ENCODE assay signal across 2 cellular contexts in the genomic region with DNA sequence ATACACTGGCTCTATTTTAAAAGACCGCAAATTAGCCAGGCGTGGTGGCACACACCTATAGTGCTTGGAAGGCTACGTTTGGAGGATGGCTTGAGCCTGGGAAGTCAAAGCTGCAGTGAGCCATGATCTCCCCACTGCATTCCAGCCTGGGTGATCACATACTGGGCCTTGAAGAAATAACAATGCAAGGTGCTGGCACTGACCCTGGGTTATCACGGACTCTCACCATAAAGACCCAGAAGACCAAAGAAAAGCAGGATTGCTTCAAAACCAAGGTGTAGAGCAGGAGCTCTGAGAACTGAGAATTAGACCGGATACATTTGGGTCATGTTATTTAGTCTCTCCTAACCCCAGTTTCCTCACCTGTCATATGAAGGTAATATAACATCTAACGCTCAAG.
A peak's percentile ranks its signal among the peaks of the same experiment; 100 is the strongest.
TF ChIP-seq lines count a peak whose summit lies in the region.

No MANE protein-coding gene starts in this region.

TF ChIP-seq in HepG2, 621 proteins besides CTCF, POLR2A, EP300 and RAD21:
- TF ChIP-seq, protein P1, sequence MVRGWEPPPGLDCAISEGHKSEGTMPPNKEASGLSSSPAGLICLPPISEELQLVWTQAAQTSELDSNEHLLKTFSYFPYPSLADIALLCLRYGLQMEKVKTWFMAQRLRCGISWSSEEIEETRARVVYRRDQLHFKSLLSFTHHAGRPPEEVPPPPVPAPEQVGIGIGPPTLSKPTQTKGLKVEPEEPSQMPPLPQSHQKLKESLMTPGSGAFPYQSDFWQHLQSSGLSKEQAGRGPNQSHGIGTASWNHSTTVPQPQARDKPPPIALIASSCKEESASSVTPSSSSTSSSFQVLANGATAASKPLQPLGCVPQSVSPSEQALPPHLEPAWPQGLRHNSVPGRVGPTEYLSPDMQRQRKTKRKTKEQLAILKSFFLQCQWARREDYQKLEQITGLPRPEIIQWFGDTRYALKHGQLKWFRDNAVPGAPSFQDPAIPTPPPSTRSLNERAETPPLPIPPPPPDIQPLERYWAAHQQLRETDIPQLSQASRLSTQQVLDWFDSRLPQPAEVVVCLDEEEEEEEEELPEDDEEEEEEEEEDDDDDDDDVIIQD (CRISPR knock-in tag; IDR thresholded peaks at IDR 0.05; ENCODE audit: low read depth) = no peak
- TF ChIP-seq, protein P2, sequence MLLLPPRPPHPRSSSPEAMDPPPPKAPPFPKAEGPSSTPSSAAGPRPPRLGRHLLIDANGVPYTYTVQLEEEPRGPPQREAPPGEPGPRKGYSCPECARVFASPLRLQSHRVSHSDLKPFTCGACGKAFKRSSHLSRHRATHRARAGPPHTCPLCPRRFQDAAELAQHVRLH (CRISPR knock-in tag; IDR thresholded peaks at IDR 0.05; ENCODE audit: borderline replicate concordance, low read depth) = no peak
- no peak for TF ChIP-seq ZKSCAN8 (CRISPR knock-in tag; IDR thresholded peaks at IDR 0.05; ENCODE audit: borderline replicate concordance)
- TF ChIP-seq ZNF552 (CRISPR knock-in tag; IDR thresholded peaks at IDR 0.05; ENCODE audit: borderline replicate concordance) = no peak
- TF ChIP-seq, protein P3, sequence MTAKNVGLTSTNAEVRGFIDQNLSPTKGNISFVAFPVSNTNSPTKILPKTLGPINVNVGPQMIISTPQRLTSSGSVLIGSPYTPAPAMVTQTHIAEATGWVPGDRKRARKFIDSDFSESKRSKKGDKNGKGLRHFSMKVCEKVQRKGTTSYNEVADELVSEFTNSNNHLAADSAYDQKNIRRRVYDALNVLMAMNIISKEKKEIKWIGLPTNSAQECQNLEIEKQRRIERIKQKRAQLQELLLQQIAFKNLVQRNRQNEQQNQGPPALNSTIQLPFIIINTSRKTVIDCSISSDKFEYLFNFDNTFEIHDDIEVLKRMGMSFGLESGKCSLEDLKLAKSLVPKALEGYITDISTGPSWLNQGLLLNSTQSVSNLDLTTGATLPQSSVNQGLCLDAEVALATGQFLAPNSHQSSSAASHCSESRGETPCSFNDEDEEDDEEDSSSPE (CRISPR knock-in tag; IDR thresholded peaks at IDR 0.05) = no peak
- no peak for TF ChIP-seq CEBPG (CRISPR knock-in tag; IDR thresholded peaks at IDR 0.05)
- no peak for TF ChIP-seq ZNF180 (CRISPR knock-in tag; IDR thresholded peaks at IDR 0.05; ENCODE audit: borderline replicate concordance, low read depth)
- no peak for TF ChIP-seq ZBTB3 (CRISPR knock-in tag; IDR thresholded peaks at IDR 0.05; ENCODE audit: borderline replicate concordance, low read depth)
- TF ChIP-seq, protein P4, sequence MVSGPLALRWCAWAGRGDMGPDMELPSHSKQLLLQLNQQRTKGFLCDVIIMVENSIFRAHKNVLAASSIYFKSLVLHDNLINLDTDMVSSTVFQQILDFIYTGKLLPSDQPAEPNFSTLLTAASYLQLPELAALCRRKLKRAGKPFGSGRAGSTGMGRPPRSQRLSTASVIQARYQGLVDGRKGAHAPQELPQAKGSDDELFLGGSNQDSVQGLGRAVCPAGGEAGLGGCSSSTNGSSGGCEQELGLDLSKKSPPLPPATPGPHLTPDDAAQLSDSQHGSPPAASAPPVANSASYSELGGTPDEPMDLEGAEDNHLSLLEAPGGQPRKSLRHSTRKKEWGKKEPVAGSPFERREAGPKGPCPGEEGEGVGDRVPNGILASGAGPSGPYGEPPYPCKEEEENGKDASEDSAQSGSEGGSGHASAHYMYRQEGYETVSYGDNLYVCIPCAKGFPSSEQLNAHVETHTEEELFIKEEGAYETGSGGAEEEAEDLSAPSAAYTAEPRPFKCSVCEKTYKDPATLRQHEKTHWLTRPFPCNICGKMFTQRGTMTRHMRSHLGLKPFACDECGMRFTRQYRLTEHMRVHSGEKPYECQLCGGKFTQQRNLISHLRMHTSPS (CRISPR knock-in tag; IDR thresholded peaks at IDR 0.05; ENCODE audit: low read depth) = no peak
- no peak for TF ChIP-seq ZNF678 (CRISPR knock-in tag; IDR thresholded peaks at IDR 0.05)
- no peak for TF ChIP-seq ZNF326 (CRISPR knock-in tag; IDR thresholded peaks at IDR 0.05; ENCODE audit: borderline replicate concordance)
- TF ChIP-seq CHD4 (IDR thresholded peaks at IDR 0.05; ENCODE audit: borderline replicate concordance, low read length) = no peak
- TF ChIP-seq, protein P5, sequence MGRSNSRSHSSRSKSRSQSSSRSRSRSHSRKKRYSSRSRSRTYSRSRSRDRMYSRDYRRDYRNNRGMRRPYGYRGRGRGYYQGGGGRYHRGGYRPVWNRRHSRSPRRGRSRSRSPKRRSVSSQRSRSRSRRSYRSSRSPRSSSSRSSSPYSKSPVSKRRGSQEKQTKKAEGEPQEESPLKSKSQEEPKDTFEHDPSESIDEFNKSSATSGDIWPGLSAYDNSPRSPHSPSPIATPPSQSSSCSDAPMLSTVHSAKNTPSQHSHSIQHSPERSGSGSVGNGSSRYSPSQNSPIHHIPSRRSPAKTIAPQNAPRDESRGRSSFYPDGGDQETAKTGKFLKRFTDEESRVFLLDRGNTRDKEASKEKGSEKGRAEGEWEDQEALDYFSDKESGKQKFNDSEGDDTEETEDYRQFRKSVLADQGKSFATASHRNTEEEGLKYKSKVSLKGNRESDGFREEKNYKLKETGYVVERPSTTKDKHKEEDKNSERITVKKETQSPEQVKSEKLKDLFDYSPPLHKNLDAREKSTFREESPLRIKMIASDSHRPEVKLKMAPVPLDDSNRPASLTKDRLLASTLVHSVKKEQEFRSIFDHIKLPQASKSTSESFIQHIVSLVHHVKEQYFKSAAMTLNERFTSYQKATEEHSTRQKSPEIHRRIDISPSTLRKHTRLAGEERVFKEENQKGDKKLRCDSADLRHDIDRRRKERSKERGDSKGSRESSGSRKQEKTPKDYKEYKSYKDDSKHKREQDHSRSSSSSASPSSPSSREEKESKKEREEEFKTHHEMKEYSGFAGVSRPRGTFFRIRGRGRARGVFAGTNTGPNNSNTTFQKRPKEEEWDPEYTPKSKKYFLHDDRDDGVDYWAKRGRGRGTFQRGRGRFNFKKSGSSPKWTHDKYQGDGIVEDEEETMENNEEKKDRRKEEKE (IDR thresholded peaks at IDR 0.05) = no peak
- no peak for TF ChIP-seq ZBTB38 (CRISPR knock-in tag; IDR thresholded peaks at IDR 0.05)
- TF ChIP-seq ATF7-NPFF (CRISPR knock-in tag; IDR thresholded peaks at IDR 0.05; ENCODE audit: low read depth) = no peak
- TF ChIP-seq MTA1 (CRISPR knock-in tag; IDR thresholded peaks at IDR 0.05; ENCODE audit: borderline replicate concordance) = no peak
- TF ChIP-seq ZNF703 (CRISPR knock-in tag; IDR thresholded peaks at IDR 0.05; ENCODE audit: borderline replicate concordance) = no peak
- no peak for TF ChIP-seq ASH2L (IDR thresholded peaks at IDR 0.05; ENCODE audit: insufficient read length, low read depth, low read length)
- TF ChIP-seq MTA3 (CRISPR knock-in tag; IDR thresholded peaks at IDR 0.05) = no peak

TF ChIP-seq in HEK293, 187 proteins besides CTCF, POLR2A, EP300 and RAD21:
- TF ChIP-seq, protein P6, sequence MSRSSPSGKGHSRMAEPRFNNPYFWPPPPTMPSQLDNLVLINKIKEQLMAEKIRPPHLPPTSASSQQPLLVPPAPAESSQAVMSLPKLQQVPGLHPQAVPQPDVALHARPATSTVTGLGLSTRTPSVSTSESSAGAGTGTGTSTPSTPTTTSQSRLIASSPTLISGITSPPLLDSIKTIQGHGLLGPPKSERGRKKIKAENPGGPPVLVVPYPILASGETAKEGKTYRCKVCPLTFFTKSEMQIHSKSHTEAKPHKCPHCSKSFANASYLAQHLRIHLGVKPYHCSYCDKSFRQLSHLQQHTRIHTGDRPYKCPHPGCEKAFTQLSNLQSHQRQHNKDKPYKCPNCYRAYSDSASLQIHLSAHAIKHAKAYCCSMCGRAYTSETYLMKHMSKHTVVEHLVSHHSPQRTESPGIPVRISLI (tag by site-specific recombination; IDR thresholded peaks at IDR 0.05) = no peak
- TF ChIP-seq, protein P7, sequence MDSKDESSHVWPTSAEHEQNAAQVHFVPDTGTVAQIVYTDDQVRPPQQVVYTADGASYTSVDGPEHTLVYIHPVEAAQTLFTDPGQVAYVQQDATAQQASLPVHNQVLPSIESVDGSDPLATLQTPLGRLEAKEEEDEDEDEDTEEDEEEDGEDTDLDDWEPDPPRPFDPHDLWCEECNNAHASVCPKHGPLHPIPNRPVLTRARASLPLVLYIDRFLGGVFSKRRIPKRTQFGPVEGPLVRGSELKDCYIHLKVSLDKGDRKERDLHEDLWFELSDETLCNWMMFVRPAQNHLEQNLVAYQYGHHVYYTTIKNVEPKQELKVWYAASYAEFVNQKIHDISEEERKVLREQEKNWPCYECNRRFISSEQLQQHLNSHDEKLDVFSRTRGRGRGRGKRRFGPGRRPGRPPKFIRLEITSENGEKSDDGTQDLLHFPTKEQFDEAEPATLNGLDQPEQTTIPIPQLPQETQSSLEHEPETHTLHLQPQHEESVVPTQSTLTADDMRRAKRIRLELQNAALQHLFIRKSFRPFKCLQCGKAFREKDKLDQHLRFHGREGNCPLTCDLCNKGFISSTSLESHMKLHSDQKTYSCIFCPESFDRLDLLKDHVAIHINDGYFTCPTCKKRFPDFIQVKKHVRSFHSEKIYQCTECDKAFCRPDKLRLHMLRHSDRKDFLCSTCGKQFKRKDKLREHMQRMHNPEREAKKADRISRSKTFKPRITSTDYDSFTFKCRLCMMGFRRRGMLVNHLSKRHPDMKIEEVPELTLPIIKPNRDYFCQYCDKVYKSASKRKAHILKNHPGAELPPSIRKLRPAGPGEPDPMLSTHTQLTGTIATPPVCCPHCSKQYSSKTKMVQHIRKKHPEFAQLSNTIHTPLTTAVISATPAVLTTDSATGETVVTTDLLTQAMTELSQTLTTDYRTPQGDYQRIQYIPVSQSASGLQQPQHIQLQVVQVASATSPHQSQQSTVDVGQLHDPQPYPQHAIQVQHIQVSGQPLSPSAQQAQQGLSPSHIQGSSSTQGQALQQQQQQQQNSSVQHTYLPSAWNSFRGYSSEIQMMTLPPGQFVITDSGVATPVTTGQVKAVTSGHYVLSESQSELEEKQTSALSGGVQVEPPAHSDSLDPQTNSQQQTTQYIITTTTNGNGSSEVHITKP (tag by site-specific recombination; IDR thresholded peaks at IDR 0.05) = no peak
- TF ChIP-seq ZNF184 (tag by site-specific recombination; IDR thresholded peaks at IDR 0.05) = peak; percentile 98
- no peak for TF ChIP-seq KLF17 (tag by site-specific recombination; IDR thresholded peaks at IDR 0.05)
